ENCODE assay signal across 10 cellular contexts in genomic region chr17:50765454-50766221, GRCh38. TPM values are rescaled to one million over a fixed set of nuclear protein-coding genes. Genes with fewer than 3 reads are reported as not detected.
DNase-seq lines count a peak whose midpoint lies in the region; ATAC-seq and TF ChIP-seq lines count a peak whose summit lies in the region.
"Had no signal": no experiment of that assay in that cellular context is flagged by ENCODE, and none has a peak within 500 bp of the region (broad histone marks: within the 10 kb centered on the region; RNA-seq: fewer than 3 reads in every experiment).

No MANE protein-coding gene starts in this region.

- H3K9me3 Mint-ChIP-seq in CD8-positive, alpha-beta memory T cell: no peaks in the 10 kb centered on the region

- peak overlapping the region; percentile 25 for H3K27ac ChIP-seq in C4-2B
- no peak overlapping the region for H3K27ac ChIP-seq in OCI-LY7 (ENCODE audit: low read depth, low read length, poor library complexity, severe bottlenecking)
- no peak overlapping the region for H3K27ac ChIP-seq in CD8-positive, alpha-beta memory T cell (ENCODE audit: low read depth, low read length)
- no peak overlapping the region for H3K27ac ChIP-seq in PC-9

- H3F3A ChIP-seq in PC-9 (ENCODE audit: insufficient read depth, low read depth): peaks cover 13% of the 10 kb centered on the region; the same call in 1 of the 2 replicates

- ATAC-seq in GM21447 (IDR thresholded peaks at IDR 0.05; ENCODE audit: unreplicated experiment) (peak; percentile 81), left lobe of liver (peak; percentile 70)

- H3K4me2 ChIP-seq in OCI-LY7 (ENCODE audit: low read length): peak overlapping the region; percentile 56
- no peak overlapping the region for H3K4me2 ChIP-seq in PC-9

- no peak for TF ChIP-seq POLR2A in erythroblast (IDR thresholded peaks at IDR 0.05; ENCODE audit: low read length)

- H3K79me2 ChIP-seq in OCI-LY7 (ENCODE audit: insufficient read depth, low read depth, low read length) (no peaks in the 10 kb centered on the region), PC-9 (ENCODE audit: low read depth) (no peaks in the 10 kb centered on the region)

- CTCF ChIA-PET in OCI-LY7 (lab: Charles Lee; ENCODE audit: unreplicated experiment): interaction anchor here (0.5 kb wide), 1 partner anchor 179 kb away, joined by 4 read pairs; no protein-coding TSS in a partner anchor
- CTCF ChIA-PET in CD8-positive, alpha-beta memory T cell (lab: Charles Lee): interaction anchor here (1.1 kb wide), 1 partner anchor 18 kb away, joined by 6 read pairs; no protein-coding TSS in a partner anchor
- CTCF ChIA-PET in PC-9 (lab: Charles Lee): no interaction called here

- no peak for TF ChIP-seq CTCF in C4-2B (conservative IDR thresholded peaks at IDR 0.05)
- TF ChIP-seq CTCF in OCI-LY7 (conservative IDR thresholded peaks at IDR 0.05; ENCODE audit: low read length): no peak
- TF ChIP-seq CTCF in PC-9 (conservative IDR thresholded peaks at IDR 0.05): no peak

- POLR2A ChIA-PET in OCI-LY7 (lab: Charles Lee): interaction anchor here (0.5 to 1.7 kb wide), 3 partner anchors 7 to 115 kb away, joined by 3 to 4 read pairs (median 4); no protein-coding TSS in a partner anchor
- POLR2A ChIA-PET in CD8-positive, alpha-beta memory T cell (lab: Charles Lee): no interaction called here
- POLR2A ChIA-PET in PC-9 (lab: Charles Lee; ENCODE audit: unreplicated experiment): no interaction called here

- H3K4me3 Mint-ChIP-seq in CD8-positive, alpha-beta memory T cell: no peak overlapping the region

- H3K9me3 ChIP-seq in OCI-LY7 (ENCODE audit: low read length) (no peaks in the 10 kb centered on the region), PC-9 (ENCODE audit: insufficient read depth, low read depth) (no peaks in the 10 kb centered on the region)
- H3K9me3 ChIP-seq in CD8-positive, alpha-beta memory T cell (ENCODE audit: low read length): no peaks in the 10 kb centered on the region

- BruUV-seq in OCI-LY7 (replicated peaks; lab: Mats Ljungman, UMichigan): no TSS peak
- BruUV-seq in PC-9 (replicated peaks; lab: Mats Ljungman, UMichigan): no TSS peak

- peak overlapping the region in 1 of 8 donors; percentile 46 for H3K27ac Mint-ChIP-seq in CD8-positive, alpha-beta memory T cell

- H2AFZ ChIP-seq in OCI-LY7 (ENCODE audit: low read length) (peak overlapping the region; percentile 72), PC-9 (no peak overlapping the region)

- H4K20me1 ChIP-seq in OCI-LY7 (ENCODE audit: insufficient read depth, low read length) (no peaks in the 10 kb centered on the region), PC-9 (ENCODE audit: insufficient read depth) (no peaks in the 10 kb centered on the region)

- peak; percentile 41 for DNase-seq in OCI-LY7 (ENCODE audit: low spot score)
- peak; percentile 89 for DNase-seq in left lobe of liver (ENCODE audit: low spot score)
- DNase-seq in NK-92 (lab: John Stamatoyannopoulos, UW; ENCODE audit: unreplicated experiment): no peak
- no peak for DNase-seq in CD8-positive, alpha-beta memory T cell
- DNase-seq in erythroblast (lab: John Stamatoyannopoulos, UW): no peak
- DNase-seq in PC-9: no peak

- H3K4me3 ChIP-seq in OCI-LY7 (ENCODE audit: low read depth, low read length, poor library complexity, severe bottlenecking) (peak overlapping the region; percentile 16), PC-9 (no peak overlapping the region)
- no peak overlapping the region for H3K4me3 ChIP-seq in CD8-positive, alpha-beta memory T cell (ENCODE audit: low read length)

- intact Hi-C loops in OCI-LY7 (cut with micrococcal nuclease; ENCODE audit: unreplicated experiment): loop anchor here (10.0 kb wide), 1 partner anchor 221 kb away; the partner anchor contains the start of gene SPATA20
- intact Hi-C loops in PC-9 (cut with micrococcal nuclease; ENCODE audit: unreplicated experiment): no loop called here

- H3K9me2 ChIP-seq in OCI-LY7 (ENCODE audit: insufficient read depth, low read length) (no peaks in the 10 kb centered on the region), PC-9 (ENCODE audit: insufficient read depth) (no peaks in the 10 kb centered on the region)

- no peaks in the 10 kb centered on the region for H3K27me3 ChIP-seq in CD8-positive, alpha-beta memory T cell (ENCODE audit: insufficient read depth, low read length, poor library complexity, severe bottlenecking)
- H3K27me3 ChIP-seq in PC-9 (ENCODE audit: insufficient read depth, low read depth): no peaks in the 10 kb centered on the region

- H3K36me3 ChIP-seq in OCI-LY7 (ENCODE audit: insufficient read depth, low read length) (no peaks in the 10 kb centered on the region), PC-9 (ENCODE audit: low read depth) (no peaks in the 10 kb centered on the region)
- H3K36me3 ChIP-seq in CD8-positive, alpha-beta memory T cell (ENCODE audit: insufficient read depth, low read length): no peaks in the 10 kb centered on the region

- peaks cover 11 to 30% of the 10 kb centered on the region in 2 donors for H3K27me3 Mint-ChIP-seq in CD8-positive, alpha-beta memory T cell

- peaks cover 6 to 10% (median 7%) of the 10 kb centered on the region in 3 donors for H3K4me1 Mint-ChIP-seq in CD8-positive, alpha-beta memory T cell

- H3K36me3 Mint-ChIP-seq in CD8-positive, alpha-beta memory T cell: peaks cover 0 to 1% (median 0%) of the 10 kb centered on the region in 3 donors

- peaks cover 36% of the 10 kb centered on the region for H3K4me1 ChIP-seq in OCI-LY7 (ENCODE audit: insufficient read depth, low read length, poor library complexity, severe bottlenecking)
- H3K4me1 ChIP-seq in CD8-positive, alpha-beta memory T cell (ENCODE audit: insufficient read depth, low read length): no peaks in the 10 kb centered on the region
- peaks cover 32% of the 10 kb centered on the region for H3K4me1 ChIP-seq in PC-9 (replicated peaks; ENCODE audit: insufficient read depth)

RNA-seq across cellular contexts. Expression of gene ANKRD40CL, which starts 1.7 kb away (rescaled TPM):
- 0.18 TPM in 1 of 2 replicates, not detected in the other for total RNA-seq in OCI-LY7 (2014; rRNA removed; shearing (Covaris generic))
- not detected in 2 replicates for total RNA-seq in OCI-LY7 (2022)
- total RNA-seq in left lobe of liver: not detected
- total RNA-seq in CD8-positive, alpha-beta memory T cell: not detected
- polyA plus RNA-seq in CD8-positive, alpha-beta memory T cell: not detected
- not detected in 2 replicates for total RNA-seq in PC-9 (2021)
- total RNA-seq: LHCN-M2 had no signal
- polyA plus RNA-seq: BJ had no signal

RNA-seq across cellular contexts. Expression of gene LUC7L3, which starts 46.2 kb away (rescaled TPM):
- 109 and 190 TPM in 2 replicates for total RNA-seq in OCI-LY7 (2014; rRNA removed; shearing (Covaris generic))
- 190 and 206 TPM in 2 replicates for total RNA-seq in OCI-LY7 (2022)
- 43.6 TPM for total RNA-seq in left lobe of liver
- total RNA-seq in CD8-positive, alpha-beta memory T cell: 100 to 1,000 TPM; 113 to 120 TPM
- 72.5 TPM for polyA plus RNA-seq in CD8-positive, alpha-beta memory T cell
- total RNA-seq in PC-9 (2021): 147 and 212 TPM in 2 replicates

RNA-seq across cellular contexts. Expression of gene ANKRD40, which starts 57.9 kb away (rescaled TPM):
- 25.7 and 27.7 TPM in 2 replicates for total RNA-seq in OCI-LY7 (2014; rRNA removed; shearing (Covaris generic))
- total RNA-seq in OCI-LY7 (2022) (47.9 and 50.4 TPM in 2 replicates), left lobe of liver (15.6 TPM), PC-9 (2021) (24.4 and 33.5 TPM in 2 replicates)
- total RNA-seq in CD8-positive, alpha-beta memory T cell: 10 to 100 TPM; 48.2 to 48.5 TPM
- 6.6 TPM for polyA plus RNA-seq in CD8-positive, alpha-beta memory T cell

Comparison
In these comparisons a context has a peak if more than half of its experiments do, and no peak if none do; other contexts are left out.
1. DNase-seq: peak in OCI-LY7 (single experiment) and left lobe of liver (single experiment); none in NK-92 (single experiment), CD8-positive, alpha-beta memory T cell (0 of 5), erythroblast (0 of 2) and PC-9 (0 of 2).